Comparison of ENCODE assay signal across 8 cellular contexts in genomic region chr15:43792761-43793493, GRCh38. TPM values are rescaled to one million over a fixed set of nuclear protein-coding genes. Genes with fewer than 3 reads are reported as not detected.
A peak's percentile ranks its signal among the peaks of the same experiment; 100 is the strongest.
DNase-seq lines count a peak whose midpoint lies in the region; ATAC-seq, FAIRE-seq and TF ChIP-seq lines count a peak whose summit lies in the region.

No MANE protein-coding gene starts in this region.

- H3K9ac ChIP-seq in HepG2 (ENCODE audit: insufficient read depth, low read depth, low read length): peak overlapping the region; percentile 100

- peak overlapping the region; percentile 96 for H3K4me2 ChIP-seq in HepG2 (ENCODE audit: low read depth, low read length)

- peaks cover 26% of the 10 kb centered on the region for H3K79me2 ChIP-seq in HepG2 (ENCODE audit: insufficient read depth, low read length)

- POLR2A ChIA-PET in HepG2 (lab: Yijun Ruan, JAX): interaction anchor here (0.7 to 2.0 kb wide), 5 partner anchors 7 to 32 kb away, joined by 3 to 8 read pairs (median 5); partner anchors contain the start of genes ELL3, HYPK, MFAP1 and SERINC4

- 1% methylated on average over 23 of the region's 33 CpGs for WGBS in HepG2 (ENCODE audit: low lambda C conversion rate)

- no peak for FAIRE-seq in HepG2 (lab: Jason Lieb, UNC)

- H3K27me3 ChIP-seq in HepG2 (ENCODE audit: control insufficient read depth in 1 of 2, insufficient read depth in 2 of 2, low read length in 2 of 2): no peaks in the 10 kb centered on the region; a peak in 1 of 5 replicates

- in situ Hi-C loops in HepG2 (cut with HindIII; ENCODE audit: extremely low pct_ligation_motif_present, low pct_unique_long_range_greater_than_20kb): no loop called here

- CTCF ChIA-PET in HepG2 (lab: Yijun Ruan, JAX; ENCODE audit: low intra/inter-chr PET ratio, low total read pairs): no interaction called here

- H3K4me3 ChIP-seq in HepG2 (replicated peaks in 1 of 3; ENCODE audit: insufficient read depth in 1 of 3, low read depth in 2 of 3, low read length in 3 of 3): peak overlapping the region; percentile 98 to 100 (median 99)

- no peak for TF ChIP-seq CTCF in HepG2 (CRISPR knock-in tag; IDR thresholded peaks at IDR 0.05)

- intact Hi-C loops in HepG2 (cut with micrococcal nuclease; ENCODE audit: unreplicated experiment): no loop called here

- H3K27ac ChIP-seq in HepG2 (ENCODE audit: extremely low read length, insufficient read depth, low read length) (peak overlapping the region; percentile 98), substantia nigra (ENCODE audit: low read depth, low read length, poor library complexity, severe bottlenecking) (peak overlapping the region; percentile 98)

- peak; percentile 4; the same call in 2 of the 3 replicates for ATAC-seq in HepG2
- ATAC-seq in HG02798 (IDR thresholded peaks at IDR 0.05; ENCODE audit: poor library complexity, unreplicated experiment): no peak

- TF ChIP-seq EP300 in HepG2 (IDR thresholded peaks at IDR 0.05; ENCODE audit: low read depth in 2 of 2, low read length in 2 of 2) (no peak), HepG2 (CRISPR knock-in tag; IDR thresholded peaks at IDR 0.05; ENCODE audit: borderline replicate concordance) (no peak)

- peak; percentile 28; the same call in 1 of the 2 replicates for TF ChIP-seq POLR2A in Raji (IDR thresholded peaks at IDR 0.05; ENCODE audit: insufficient read depth, low read depth, low read length)
- peak in 1 of 2 experiments; percentile 60; a peak in 2 of 4 replicates for TF ChIP-seq POLR2A in HepG2 (IDR thresholded peaks at IDR 0.05; ENCODE audit: insufficient read depth in 1 of 2, low read depth in 2 of 2, low read length in 2 of 2)

- DNase-seq in NCI-H146 (lab: John Stamatoyannopoulos, UW) (peak; percentile 17), NCI-H146 treated with DMSO at 0.1 percent for 48 hours (lab: John Stamatoyannopoulos, UW; ENCODE audit: unreplicated experiment) (no peak), HepG2 (ENCODE audit: low spot score) (no peak), substantia nigra (lab: John Stamatoyannopoulos, UW) (peak in 7 of 49 donors; percentile 10 to 65 (median 40)), A172 (ENCODE audit: low spot score) (no peak)
- DNase-seq in central memory CD4-positive, alpha-beta T cell: peak; percentile 19

- no peaks in the 10 kb centered on the region for H3K9me3 ChIP-seq in HepG2 (ENCODE audit: low read length)

- TF ChIP-seq RAD21 in HepG2 (CRISPR knock-in tag; IDR thresholded peaks at IDR 0.05): no peak

- BruUV-seq in HepG2 (replicated peaks; lab: Mats Ljungman, UMichigan): no TSS peak

- peaks cover 8 to 35% of the 10 kb centered on the region in 2 experiments for H3K36me3 ChIP-seq in HepG2 (replicated peaks in 1 of 2; ENCODE audit: control insufficient read depth in 1 of 2, insufficient read depth in 2 of 2, low read length in 2 of 2)

- H2AFZ ChIP-seq in HepG2 (ENCODE audit: low read length): no peak overlapping the region

- peaks cover 28% of the 10 kb centered on the region for H4K20me1 ChIP-seq in HepG2 (ENCODE audit: insufficient read depth, low read length)

- H3K4me1 ChIP-seq in HepG2 (ENCODE audit: insufficient read depth, low read length): peaks cover 45% of the 10 kb centered on the region

RNA-seq across cellular contexts. Expression of gene SERF2, which starts 0.8 kb away (rescaled TPM):
- total RNA-seq in HepG2 (2016; rRNA removed; fragmentation: Illumina TruSeq; extraction: Trizol): 1,257 and 1,308 TPM in 2 replicates
- 535 and 754 TPM in 2 replicates for total RNA-seq in HepG2 (2016; cell fraction: cytosol; rRNA removed; fragmentation: Illumina TruSeq; extraction: Trizol; ENCODE audit: low read depth)
- total RNA-seq in HepG2 (2016; cell fraction: insoluble cytoplasmic fraction; rRNA removed; fragmentation: Illumina TruSeq; extraction: Trizol): 1,238 and 1,246 TPM in 2 replicates
- total RNA-seq in HepG2 (2016; cell fraction: membrane; rRNA removed; fragmentation: Illumina TruSeq; extraction: Trizol): 987 and 1,243 TPM in 2 replicates
- total RNA-seq in HepG2 (2016; cell fraction: nucleus; rRNA removed; fragmentation: Illumina TruSeq; extraction: Trizol): 431 and 520 TPM in 2 replicates
- polyA plus RNA-seq in HepG2 (2011; rRNA removed): 707 and 811 TPM in 2 replicates
- 569 and 1,388 TPM in 2 replicates for polyA plus RNA-seq in HepG2 (2011; cell fraction: cytosol; rRNA removed)
- 699 and 772 TPM in 2 replicates for polyA plus RNA-seq in HepG2 (2011; cell fraction: nucleus; rRNA removed)
- 584 and 625 TPM in 2 replicates for polyA plus RNA-seq in HepG2 (2012)
- 501 and 704 TPM in 2 replicates for polyA plus RNA-seq in HepG2 (2016; cell fraction: cytosol; fragmentation: Illumina TruSeq; extraction: Trizol; ENCODE audit: low read depth)
- 1,095 and 1,148 TPM in 2 replicates for polyA plus RNA-seq in HepG2 (2016; cell fraction: insoluble cytoplasmic fraction; fragmentation: Illumina TruSeq; extraction: Trizol; ENCODE audit: low read depth)
- 829 and 1,016 TPM in 2 replicates for polyA plus RNA-seq in HepG2 (2016; cell fraction: membrane; fragmentation: Illumina TruSeq; extraction: Trizol; ENCODE audit: low read depth)
- 767 and 788 TPM in 2 replicates for polyA plus RNA-seq in HepG2 (2016; cell fraction: nucleus; fragmentation: Illumina TruSeq; extraction: Trizol; ENCODE audit: insufficient read depth, low read depth)
- 804 and 856 TPM in 2 replicates for polyA minus RNA-seq in HepG2 (2011; rRNA and poly(A)+ RNA removed; ENCODE audit: low replicate concordance)
- 126 and 152 TPM in 2 replicates for polyA minus RNA-seq in HepG2 (2011; cell fraction: cytosol; rRNA and poly(A)+ RNA removed)
- 163 and 169 TPM in 2 replicates for polyA minus RNA-seq in HepG2 (2011; cell fraction: nucleus; rRNA and poly(A)+ RNA removed)
- total RNA-seq in A172 (2014; rRNA removed; shearing (Covaris generic)): 361 and 697 TPM in 2 replicates

RNA-seq across cellular contexts. Expression of gene SERINC4, which starts 7.1 kb away (rescaled TPM):
- total RNA-seq in HepG2 (2016; rRNA removed; fragmentation: Illumina TruSeq; extraction: Trizol): not detected in 2 replicates
- total RNA-seq in HepG2 (2016; cell fraction: cytosol; rRNA removed; fragmentation: Illumina TruSeq; extraction: Trizol; ENCODE audit: low read depth): not detected in 2 replicates
- 0.09 TPM in 1 of 2 replicates, not detected in the other for total RNA-seq in HepG2 (2016; cell fraction: insoluble cytoplasmic fraction; rRNA removed; fragmentation: Illumina TruSeq; extraction: Trizol)
- total RNA-seq in HepG2 (2016; cell fraction: membrane; rRNA removed; fragmentation: Illumina TruSeq; extraction: Trizol): not detected in 2 replicates
- not detected in 2 replicates for total RNA-seq in HepG2 (2016; cell fraction: nucleus; rRNA removed; fragmentation: Illumina TruSeq; extraction: Trizol)
- 0.04 TPM in 1 of 2 replicates, not detected in the other for polyA plus RNA-seq in HepG2 (2011; rRNA removed)
- not detected in 2 replicates for polyA plus RNA-seq in HepG2 (2011; cell fraction: cytosol; rRNA removed)
- 0.10 TPM in 2 replicates for polyA plus RNA-seq in HepG2 (2011; cell fraction: nucleus; rRNA removed)
- not detected in 2 replicates for polyA plus RNA-seq in HepG2 (2012)
- not detected in 2 replicates for polyA plus RNA-seq in HepG2 (2016; cell fraction: cytosol; fragmentation: Illumina TruSeq; extraction: Trizol; ENCODE audit: low read depth)
- not detected in 2 replicates for polyA plus RNA-seq in HepG2 (2016; cell fraction: insoluble cytoplasmic fraction; fragmentation: Illumina TruSeq; extraction: Trizol; ENCODE audit: low read depth)
- polyA plus RNA-seq in HepG2 (2016; cell fraction: membrane; fragmentation: Illumina TruSeq; extraction: Trizol; ENCODE audit: low read depth): not detected in 2 replicates
- not detected in 2 replicates for polyA plus RNA-seq in HepG2 (2016; cell fraction: nucleus; fragmentation: Illumina TruSeq; extraction: Trizol; ENCODE audit: insufficient read depth, low read depth)
- polyA minus RNA-seq in HepG2 (2011; rRNA and poly(A)+ RNA removed; ENCODE audit: low replicate concordance): 2.4 TPM in 1 of 2 replicates, not detected in the other
- polyA minus RNA-seq in HepG2 (2011; cell fraction: cytosol; rRNA and poly(A)+ RNA removed): not detected in 2 replicates
- polyA minus RNA-seq in HepG2 (2011; cell fraction: nucleus; rRNA and poly(A)+ RNA removed): 0.13 TPM in 1 of 2 replicates, not detected in the other
- total RNA-seq in A172 (2014; rRNA removed; shearing (Covaris generic)): not detected in 2 replicates

RNA-seq across cellular contexts. Expression of gene HYPK, which starts 7.5 kb away (rescaled TPM):
- total RNA-seq in HepG2 (2016; rRNA removed; fragmentation: Illumina TruSeq; extraction: Trizol): 9.4 and 13.5 TPM in 2 replicates
- total RNA-seq in HepG2 (2016; cell fraction: cytosol; rRNA removed; fragmentation: Illumina TruSeq; extraction: Trizol; ENCODE audit: low read depth): 9.3 and 10.3 TPM in 2 replicates
- 12.9 and 17.9 TPM in 2 replicates for total RNA-seq in HepG2 (2016; cell fraction: insoluble cytoplasmic fraction; rRNA removed; fragmentation: Illumina TruSeq; extraction: Trizol)
- 10.1 and 12.4 TPM in 2 replicates for total RNA-seq in HepG2 (2016; cell fraction: membrane; rRNA removed; fragmentation: Illumina TruSeq; extraction: Trizol)
- total RNA-seq in HepG2 (2016; cell fraction: nucleus; rRNA removed; fragmentation: Illumina TruSeq; extraction: Trizol): 18.0 and 18.7 TPM in 2 replicates
- polyA plus RNA-seq in HepG2 (2011; rRNA removed): 12.7 and 16.5 TPM in 2 replicates
- polyA plus RNA-seq in HepG2 (2011; cell fraction: cytosol; rRNA removed): 1.7 and 1.9 TPM in 2 replicates
- 16.8 and 20.9 TPM in 2 replicates for polyA plus RNA-seq in HepG2 (2011; cell fraction: nucleus; rRNA removed)
- 4.8 and 7.1 TPM in 2 replicates for polyA plus RNA-seq in HepG2 (2012)
- 1.4 and 1.7 TPM in 2 replicates for polyA plus RNA-seq in HepG2 (2016; cell fraction: cytosol; fragmentation: Illumina TruSeq; extraction: Trizol; ENCODE audit: low read depth)
- polyA plus RNA-seq in HepG2 (2016; cell fraction: insoluble cytoplasmic fraction; fragmentation: Illumina TruSeq; extraction: Trizol; ENCODE audit: low read depth): 3.9 and 4.7 TPM in 2 replicates
- polyA plus RNA-seq in HepG2 (2016; cell fraction: membrane; fragmentation: Illumina TruSeq; extraction: Trizol; ENCODE audit: low read depth): 1.9 and 3.9 TPM in 2 replicates
- polyA plus RNA-seq in HepG2 (2016; cell fraction: nucleus; fragmentation: Illumina TruSeq; extraction: Trizol; ENCODE audit: insufficient read depth, low read depth): 12.2 and 12.8 TPM in 2 replicates
- 6.7 and 7.4 TPM in 2 replicates for polyA minus RNA-seq in HepG2 (2011; rRNA and poly(A)+ RNA removed; ENCODE audit: low replicate concordance)
- polyA minus RNA-seq in HepG2 (2011; cell fraction: cytosol; rRNA and poly(A)+ RNA removed): 4.2 and 8.4 TPM in 2 replicates
- polyA minus RNA-seq in HepG2 (2011; cell fraction: nucleus; rRNA and poly(A)+ RNA removed): 24.1 and 29.1 TPM in 2 replicates
- 11.4 and 24.3 TPM in 2 replicates for total RNA-seq in A172 (2014; rRNA removed; shearing (Covaris generic))

RNA-seq across cellular contexts. Expression of gene ELL3, which starts 16.2 kb away (rescaled TPM):
- total RNA-seq in HepG2 (2016; rRNA removed; fragmentation: Illumina TruSeq; extraction: Trizol): 5.8 and 6.1 TPM in 2 replicates
- total RNA-seq in HepG2 (2016; cell fraction: cytosol; rRNA removed; fragmentation: Illumina TruSeq; extraction: Trizol; ENCODE audit: low read depth): 1.9 and 3.2 TPM in 2 replicates
- total RNA-seq in HepG2 (2016; cell fraction: insoluble cytoplasmic fraction; rRNA removed; fragmentation: Illumina TruSeq; extraction: Trizol): 6.7 and 7.2 TPM in 2 replicates
- total RNA-seq in HepG2 (2016; cell fraction: membrane; rRNA removed; fragmentation: Illumina TruSeq; extraction: Trizol): 2.9 and 3.4 TPM in 2 replicates
- total RNA-seq in HepG2 (2016; cell fraction: nucleus; rRNA removed; fragmentation: Illumina TruSeq; extraction: Trizol): 5.9 and 8.5 TPM in 2 replicates
- 8.8 and 9.1 TPM in 2 replicates for polyA plus RNA-seq in HepG2 (2011; rRNA removed)
- polyA plus RNA-seq in HepG2 (2011; cell fraction: cytosol; rRNA removed): 5.0 and 6.3 TPM in 2 replicates
- 18.3 and 18.6 TPM in 2 replicates for polyA plus RNA-seq in HepG2 (2011; cell fraction: nucleus; rRNA removed)
- polyA plus RNA-seq in HepG2 (2012): 4.2 and 4.8 TPM in 2 replicates
- polyA plus RNA-seq in HepG2 (2016; cell fraction: cytosol; fragmentation: Illumina TruSeq; extraction: Trizol; ENCODE audit: low read depth): 1.6 and 1.7 TPM in 2 replicates
- polyA plus RNA-seq in HepG2 (2016; cell fraction: insoluble cytoplasmic fraction; fragmentation: Illumina TruSeq; extraction: Trizol; ENCODE audit: low read depth): 5.0 and 5.2 TPM in 2 replicates
- 1.9 and 3.1 TPM in 2 replicates for polyA plus RNA-seq in HepG2 (2016; cell fraction: membrane; fragmentation: Illumina TruSeq; extraction: Trizol; ENCODE audit: low read depth)
- polyA plus RNA-seq in HepG2 (2016; cell fraction: nucleus; fragmentation: Illumina TruSeq; extraction: Trizol; ENCODE audit: insufficient read depth, low read depth): 8.2 and 10.0 TPM in 2 replicates
- polyA minus RNA-seq in HepG2 (2011; rRNA and poly(A)+ RNA removed; ENCODE audit: low replicate concordance): 15.0 and 20.6 TPM in 2 replicates
- polyA minus RNA-seq in HepG2 (2011; cell fraction: cytosol; rRNA and poly(A)+ RNA removed): 3.4 and 3.7 TPM in 2 replicates
- 9.5 and 9.9 TPM in 2 replicates for polyA minus RNA-seq in HepG2 (2011; cell fraction: nucleus; rRNA and poly(A)+ RNA removed)
- total RNA-seq in A172 (2014; rRNA removed; shearing (Covaris generic)): 3.6 and 6.1 TPM in 2 replicates

RNA-seq across cellular contexts. Expression of gene MFAP1, which starts 31.6 kb away (rescaled TPM):
- total RNA-seq in HepG2 (2016; rRNA removed; fragmentation: Illumina TruSeq; extraction: Trizol): 39.5 and 56.9 TPM in 2 replicates
- 5.1 and 7.1 TPM in 2 replicates for total RNA-seq in HepG2 (2016; cell fraction: cytosol; rRNA removed; fragmentation: Illumina TruSeq; extraction: Trizol; ENCODE audit: low read depth)
- 41.8 and 58.7 TPM in 2 replicates for total RNA-seq in HepG2 (2016; cell fraction: insoluble cytoplasmic fraction; rRNA removed; fragmentation: Illumina TruSeq; extraction: Trizol)
- 9.6 and 12.5 TPM in 2 replicates for total RNA-seq in HepG2 (2016; cell fraction: membrane; rRNA removed; fragmentation: Illumina TruSeq; extraction: Trizol)
- total RNA-seq in HepG2 (2016; cell fraction: nucleus; rRNA removed; fragmentation: Illumina TruSeq; extraction: Trizol): 18.3 and 18.4 TPM in 2 replicates
- polyA plus RNA-seq in HepG2 (2011; rRNA removed): 10.8 and 11.8 TPM in 2 replicates
- 9.0 and 13.4 TPM in 2 replicates for polyA plus RNA-seq in HepG2 (2011; cell fraction: cytosol; rRNA removed)
- polyA plus RNA-seq in HepG2 (2011; cell fraction: nucleus; rRNA removed): 3.5 and 4.5 TPM in 2 replicates
- 22.2 and 24.6 TPM in 2 replicates for polyA plus RNA-seq in HepG2 (2012)
- 2.1 and 2.4 TPM in 2 replicates for polyA plus RNA-seq in HepG2 (2016; cell fraction: cytosol; fragmentation: Illumina TruSeq; extraction: Trizol; ENCODE audit: low read depth)
- polyA plus RNA-seq in HepG2 (2016; cell fraction: insoluble cytoplasmic fraction; fragmentation: Illumina TruSeq; extraction: Trizol; ENCODE audit: low read depth): 49.0 and 55.0 TPM in 2 replicates
- 3.5 and 4.3 TPM in 2 replicates for polyA plus RNA-seq in HepG2 (2016; cell fraction: membrane; fragmentation: Illumina TruSeq; extraction: Trizol; ENCODE audit: low read depth)
- 18.8 and 21.9 TPM in 2 replicates for polyA plus RNA-seq in HepG2 (2016; cell fraction: nucleus; fragmentation: Illumina TruSeq; extraction: Trizol; ENCODE audit: insufficient read depth, low read depth)
- 8.8 and 25.5 TPM in 2 replicates for polyA minus RNA-seq in HepG2 (2011; rRNA and poly(A)+ RNA removed; ENCODE audit: low replicate concordance)
- polyA minus RNA-seq in HepG2 (2011; cell fraction: cytosol; rRNA and poly(A)+ RNA removed): 12.1 and 12.8 TPM in 2 replicates
- polyA minus RNA-seq in HepG2 (2011; cell fraction: nucleus; rRNA and poly(A)+ RNA removed): 9.9 and 13.4 TPM in 2 replicates
- total RNA-seq in A172 (2014; rRNA removed; shearing (Covaris generic)): 34.3 and 34.5 TPM in 2 replicates

Comparison
In these comparisons a context has a peak if more than half of its experiments do, and no peak if none do; other contexts are left out.
1. DNase-seq: peak in NCI-H146 (single experiment) and central memory CD4-positive, alpha-beta T cell (single experiment); none in NCI-H146 treated with DMSO at 0.1 percent for 48 hours (single experiment), HepG2 (single experiment) and A172 (single experiment).